8 cellular contexts compared by ENCODE assay signal in genomic region chr7:3482147-3482921, GRCh38.
DNase-seq lines count a peak whose midpoint lies in the region; ATAC-seq and TF ChIP-seq lines count a peak whose summit lies in the region.

No MANE protein-coding gene starts in this region.

- H3K9me3 ChIP-seq in WERI-Rb-1 (ENCODE audit: severe bottlenecking) = no peaks in the 10 kb centered on the region

- peak; percentile 79 for TF ChIP-seq CTCF in WERI-Rb-1 (IDR thresholded peaks at IDR 0.05; ENCODE audit: low read depth, low read length)

- H3K4me3 ChIP-seq in WERI-Rb-1 (ENCODE audit: low read depth, low read length) = no peak overlapping the region

- no peak for ATAC-seq in HG02623 (IDR thresholded peaks at IDR 0.05; ENCODE audit: unreplicated experiment)
- no peak for ATAC-seq in GM21381 (IDR thresholded peaks at IDR 0.05; ENCODE audit: unreplicated experiment)
- ATAC-seq in HG03196 (IDR thresholded peaks at IDR 0.05; ENCODE audit: unreplicated experiment) = no peak
- ATAC-seq in HG03108 (IDR thresholded peaks at IDR 0.05; ENCODE audit: unreplicated experiment) = no peak

- DNase-seq in DMS 273 (lab: John Stamatoyannopoulos, UW; ENCODE audit: unreplicated experiment) (peak; percentile 81), LoVo (ENCODE audit: low spot score) (peak; percentile 37), WERI-Rb-1 (peak; percentile 57), kidney glomerular epithelial cell (lab: John Stamatoyannopoulos, UW) (peak; percentile 20)

- no peaks in the 10 kb centered on the region for H3K36me3 ChIP-seq in WERI-Rb-1

- no peak overlapping the region for H3K27ac ChIP-seq in WERI-Rb-1

- H3K27me3 ChIP-seq in WERI-Rb-1 (ENCODE audit: insufficient read depth, low read depth, severe bottlenecking) = no peaks in the 10 kb centered on the region

Comparison
In these comparisons a context has a peak if more than half of its experiments do, and no peak if none do; other contexts are left out.
1. DNase-seq: peak in every context shown above with its lines; median percentile 81 in DMS 273; 57 in WERI-Rb-1; 37 in LoVo; 20 in kidney glomerular epithelial cell.